Comparison of ENCODE assay signal across 8 cellular contexts in genomic region chr2:97490141-97490540, GRCh38.
DNase-seq lines count a peak whose midpoint lies in the region; ATAC-seq and TF ChIP-seq lines count a peak whose summit lies in the region.
"Not testable (repeated sequence)": the region's sequence is repeated elsewhere in the genome, so short reads cannot be mapped to it uniquely, and the experiment has no call there.

No MANE protein-coding gene starts in this region.

- not testable (repeated sequence) for H3K9me3 ChIP-seq in Caco-2, suprapubic skin

- H3K4me3 Mint-ChIP-seq in Caco-2 (ENCODE audit: unreplicated experiment), result not testable (repeated sequence)

- not testable (repeated sequence) for H3K4me3 ChIP-seq in Caco-2 (ENCODE audit: low read depth, low read length); fibroblast of the aortic adventitia (ENCODE audit: low read depth, low read length); suprapubic skin

- intact Hi-C loops in Caco-2 (cut with micrococcal nuclease; ENCODE audit: unreplicated experiment); posterior cingulate gyrus (cut with DNase I): not testable (repeated sequence)

- WGBS in suprapubic skin, result 90% methylated on average over 4 of the region's 5 CpGs

- H3K27ac Mint-ChIP-seq in Caco-2 (ENCODE audit: unreplicated experiment), result not testable (repeated sequence)

- H3K9me3 Mint-ChIP-seq in Caco-2 (ENCODE audit: unreplicated experiment), result not testable (repeated sequence)

- H3K4me1 Mint-ChIP-seq in Caco-2 (ENCODE audit: low read depth, unreplicated experiment), result not testable (repeated sequence)

- H3K27me3 ChIP-seq in Caco-2 (replicated peaks; ENCODE audit: control insufficient read depth, insufficient read depth, low read length); suprapubic skin: not testable (repeated sequence)

- TF ChIP-seq EP300 in suprapubic skin (IDR thresholded peaks at IDR 0.05), result not testable (repeated sequence)

- not testable (repeated sequence) for TF ChIP-seq CTCF in Caco-2 (IDR thresholded peaks at IDR 0.05; ENCODE audit: insufficient read depth in 1 of 2, low read depth in 1 of 2, low read length in 1 of 2, severe bottlenecking in 1 of 2, unreplicated experiment in 1 of 2); fibroblast of the aortic adventitia (IDR thresholded peaks at IDR 0.05; ENCODE audit: insufficient read depth, low read length); suprapubic skin (IDR thresholded peaks at IDR 0.05)

- DNase-seq in Caco-2, result peak; percentile 2 to 39
- peak; percentile 2 for DNase-seq in SK-N-DZ (ENCODE audit: low spot score)
- peak; percentile 13 for DNase-seq in activated T-cell treated with anti-CD3 and anti-CD28 coated beads, Interleukin-2, amount 50 U/mL, for 1 hour
- peak; percentile 0 for DNase-seq in astrocyte of the hippocampus (ENCODE audit: low read depth, low spot score)
- peak; percentile 0 for DNase-seq in fibroblast of the aortic adventitia (ENCODE audit: low read depth)
- DNase-seq in left lobe of liver (ENCODE audit: low spot score), result peak; percentile 44
- DNase-seq in posterior cingulate gyrus, result peak in 7 of 10 donors; percentile 6 to 87 (median 14)
- DNase-seq in suprapubic skin (ENCODE audit: low spot score in 2 of 2), result peak; percentile 61 to 76

- not testable (repeated sequence) for H3K36me3 Mint-ChIP-seq in Caco-2 (ENCODE audit: insufficient read depth, unreplicated experiment)

- TF ChIP-seq POLR2A in suprapubic skin (IDR thresholded peaks at IDR 0.05), result not testable (repeated sequence)

- not testable (repeated sequence) for H3K4me1 ChIP-seq in Caco-2, suprapubic skin

- not testable (repeated sequence) for BruUV-seq in Caco-2 (replicated peaks; lab: Mats Ljungman, UMichigan)

- not testable (repeated sequence) for H3K27me3 Mint-ChIP-seq in Caco-2 (ENCODE audit: insufficient read depth, unreplicated experiment)

- not testable (repeated sequence) for H3K36me3 ChIP-seq in Caco-2 (ENCODE audit: control insufficient read depth, insufficient read depth, low read length); suprapubic skin

- ATAC-seq in left lobe of liver, result not testable (repeated sequence)

- H3K27ac ChIP-seq in suprapubic skin, result not testable (repeated sequence)

- POLR2A ChIA-PET in Caco-2 (lab: Charles Lee), result not testable (repeated sequence)

- CTCF ChIA-PET in Caco-2 (lab: Charles Lee), result not testable (repeated sequence)

Comparison
In these comparisons a context has a peak if more than half of its experiments do, and no peak if none do; other contexts are left out.
1. DNase-seq: peak in every context shown above with its lines; median percentile 68 in suprapubic skin; 44 in left lobe of liver; 20 in Caco-2; 14 in posterior cingulate gyrus; 13 in activated T-cell treated with anti-CD3 and anti-CD28 coated beads, Interleukin-2, amount 50 U/mL, for 1 hour; 2 in SK-N-DZ; 0 in astrocyte of the hippocampus; 0 in fibroblast of the aortic adventitia.